ENCODE assay signal across 8 cellular contexts in genomic region chrX:48003758-48004457, GRCh38. TPM values are rescaled to one million over a fixed set of nuclear protein-coding genes. Genes with fewer than 3 reads are reported as not detected.
DNase-seq lines count a peak whose midpoint lies in the region; FAIRE-seq and TF ChIP-seq lines count a peak whose summit lies in the region.

TSS of gene ZNF182 (minus strand) at chrX:48003989. CDS start at chrX:48002609, 1,380 bp downstream.

- peaks cover 22% of the 10 kb centered on the region for H3K4me1 Mint-ChIP-seq in activated naive CD4-positive, alpha-beta T cell treated with anti-CD3 and anti-CD28 coated beads for 36 hours (ENCODE audit: low read depth)

- peak; percentile 73 for DNase-seq in GF-D8 (lab: John Stamatoyannopoulos, UW)
- DNase-seq in MV-4-11 (lab: John Stamatoyannopoulos, UW) = peak; percentile 92
- DNase-seq in SJSA1 (ENCODE audit: low read depth in 1 of 2, low spot score in 2 of 2) = peak; percentile 84 to 92
- peak; percentile 93 for DNase-seq in activated naive CD4-positive, alpha-beta T cell treated with anti-CD3 and anti-CD28 coated beads for 36 hours
- DNase-seq in frontal cortex (ENCODE audit: low spot score in 2 of 2) = peak; percentile 66 to 77

- H3K27me3 ChIP-seq in SJSA1 (replicated peaks) (no peaks in the 10 kb centered on the region), neutrophil (no peaks in the 10 kb centered on the region), subcutaneous abdominal adipose tissue (ENCODE audit: control insufficient read depth in 5 of 5, insufficient read depth in 4 of 5, low read length in 5 of 5) (no peaks in the 10 kb centered on the region)

- intact Hi-C loops in activated naive CD4-positive, alpha-beta T cell treated with anti-CD3 and anti-CD28 coated beads for 36 hours (cut with micrococcal nuclease) = no loop called here

- H3K4me1 ChIP-seq in HEK293 (ENCODE audit: control insufficient read depth, insufficient read depth, low read length) = no peaks in the 10 kb centered on the region
- H3K4me1 ChIP-seq in SJSA1 (replicated peaks) = 0 out of 2 replicates have a peak, but pooled peaks cover 2% of the 10 kb centered on the region
- H3K4me1 ChIP-seq in neutrophil (ENCODE audit: control insufficient read depth in 1 of 2, insufficient read depth in 1 of 2, low read depth in 1 of 2, low read length in 1 of 2) = peaks cover 14 to 15% of the 10 kb centered on the region in 2 experiments
- peaks cover 0 to 13% (median 10%) of the 10 kb centered on the region in 5 donors for H3K4me1 ChIP-seq in subcutaneous abdominal adipose tissue (ENCODE audit: control insufficient read depth in 5 of 5, insufficient read depth in 5 of 5, low read length in 5 of 5)

- CTCF ChIA-PET in HEK293 (lab: Yijun Ruan, JAX) = no interaction called here
- CTCF ChIA-PET in activated naive CD4-positive, alpha-beta T cell treated with anti-CD3 and anti-CD28 coated beads for 36 hours (lab: Charles Lee) = no interaction called here

- H3K27me3 Mint-ChIP-seq in activated naive CD4-positive, alpha-beta T cell treated with anti-CD3 and anti-CD28 coated beads for 36 hours (ENCODE audit: low read depth) = no peaks in the 10 kb centered on the region

- peak within 1 kb of the TSS in 4 of 5 donors; percentile 77 to 84 (median 80) for H3K9ac ChIP-seq in subcutaneous abdominal adipose tissue (ENCODE audit: low read length in 5 of 5)

- no peaks in the 10 kb centered on the region for H3K9me3 Mint-ChIP-seq in activated naive CD4-positive, alpha-beta T cell treated with anti-CD3 and anti-CD28 coated beads for 36 hours

- no peak for FAIRE-seq in frontal cortex (lab: Jason Lieb, UNC)

- H3K9me3 ChIP-seq in HEK293 (ENCODE audit: control insufficient read depth, insufficient read depth, low read depth, low read length) (no peaks in the 10 kb centered on the region), SJSA1 (replicated peaks) (no peaks in the 10 kb centered on the region), neutrophil (no peaks in the 10 kb centered on the region), subcutaneous abdominal adipose tissue (ENCODE audit: control insufficient read depth in 5 of 5, low read length in 5 of 5) (peaks cover 0 to 5% (median 0%) of the 10 kb centered on the region in 5 donors)

- H3K4me3 ChIP-seq in HEK293 (ENCODE audit: low read depth, low read length) (peak within 1 kb of the TSS; percentile 82), SJSA1 (peak within 1 kb of the TSS; percentile 62), neutrophil (ENCODE audit: low read depth in 1 of 2, low read length in 1 of 2) (peak within 1 kb of the TSS; percentile 67), subcutaneous abdominal adipose tissue (ENCODE audit: low read depth in 1 of 5, low read length in 5 of 5) (peak within 1 kb of the TSS; percentile 69 to 86 (median 76))

- peak within 1 kb of the TSS; percentile 99 for H3K27ac Mint-ChIP-seq in activated naive CD4-positive, alpha-beta T cell treated with anti-CD3 and anti-CD28 coated beads for 36 hours

- POLR2A ChIA-PET in HEK293 (lab: Yijun Ruan, JAX) = no interaction called here

- peak within 1 kb of the TSS; percentile 99 for H3K4me3 Mint-ChIP-seq in activated naive CD4-positive, alpha-beta T cell treated with anti-CD3 and anti-CD28 coated beads for 36 hours

- H3K27ac ChIP-seq in HEK293 (ENCODE audit: extremely low read depth, low read depth, low read length) (peak within 1 kb of the TSS; percentile 29; the same call in 1 of the 2 replicates), SJSA1 (peak within 1 kb of the TSS; percentile 90), neutrophil (peak within 1 kb of the TSS; percentile 90), subcutaneous abdominal adipose tissue (ENCODE audit: low read depth, low read length) (peak within 1 kb of the TSS; percentile 74)

- TF ChIP-seq CTCF in HEK293 (tag by site-specific recombination; IDR thresholded peaks at IDR 0.05) (no peak), neutrophil (IDR thresholded peaks at IDR 0.05) (peak; percentile 13)

- peaks cover 0 to 15% of the 10 kb centered on the region in 2 experiments; a peak in 2 of 3 replicates for H3K36me3 ChIP-seq in HEK293 (ENCODE audit: control insufficient read depth in 2 of 2, insufficient read depth in 1 of 2, low read length in 2 of 2)
- peaks cover 10% of the 10 kb centered on the region; the same call in 1 of the 2 replicates for H3K36me3 ChIP-seq in SJSA1
- H3K36me3 ChIP-seq in neutrophil = no peaks in the 10 kb centered on the region
- peaks cover 0 to 2% (median 0%) of the 10 kb centered on the region in 5 donors for H3K36me3 ChIP-seq in subcutaneous abdominal adipose tissue (ENCODE audit: control insufficient read depth in 5 of 5, insufficient read depth in 5 of 5, low read length in 5 of 5)

- peaks cover 20% of the 10 kb centered on the region for H3K36me3 Mint-ChIP-seq in activated naive CD4-positive, alpha-beta T cell treated with anti-CD3 and anti-CD28 coated beads for 36 hours (ENCODE audit: low read depth)

TF ChIP-seq in HEK293, 187 proteins besides CTCF, POLR2A, EP300 and RAD21 (continues in another document):
- peak; percentile 79 for TF ChIP-seq ZBTB21 (tag by site-specific recombination; IDR thresholded peaks at IDR 0.05)
- TF ChIP-seq ZNF596 (tag by site-specific recombination; IDR thresholded peaks at IDR 0.05) = no peak
- TF ChIP-seq SP3 (tag by site-specific recombination; IDR thresholded peaks at IDR 0.05) = peak; percentile 56; the same call in 1 of the 2 replicates
- peak; percentile 54; the same call in 1 of the 2 replicates for TF ChIP-seq ZNF501 (tag by site-specific recombination; IDR thresholded peaks at IDR 0.05)
- peak; percentile 99 for TF ChIP-seq ZXDB (tag by site-specific recombination; IDR thresholded peaks at IDR 0.05)
- peak; percentile 26; the same call in 1 of the 2 replicates for TF ChIP-seq GLIS1 (tag by site-specific recombination; IDR thresholded peaks at IDR 0.05)
- TF ChIP-seq GLIS2 (tag by site-specific recombination; IDR thresholded peaks at IDR 0.05) = peak; percentile 65
- TF ChIP-seq, protein P1, sequence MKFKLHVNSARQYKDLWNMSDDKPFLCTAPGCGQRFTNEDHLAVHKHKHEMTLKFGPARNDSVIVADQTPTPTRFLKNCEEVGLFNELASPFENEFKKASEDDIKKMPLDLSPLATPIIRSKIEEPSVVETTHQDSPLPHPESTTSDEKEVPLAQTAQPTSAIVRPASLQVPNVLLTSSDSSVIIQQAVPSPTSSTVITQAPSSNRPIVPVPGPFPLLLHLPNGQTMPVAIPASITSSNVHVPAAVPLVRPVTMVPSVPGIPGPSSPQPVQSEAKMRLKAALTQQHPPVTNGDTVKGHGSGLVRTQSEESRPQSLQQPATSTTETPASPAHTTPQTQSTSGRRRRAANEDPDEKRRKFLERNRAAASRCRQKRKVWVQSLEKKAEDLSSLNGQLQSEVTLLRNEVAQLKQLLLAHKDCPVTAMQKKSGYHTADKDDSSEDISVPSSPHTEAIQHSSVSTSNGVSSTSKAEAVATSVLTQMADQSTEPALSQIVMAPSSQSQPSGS (tag by site-specific recombination; IDR thresholded peaks at IDR 0.05; ENCODE audit: low read depth) = peak; percentile 99
- TF ChIP-seq PATZ1 (tag by site-specific recombination; IDR thresholded peaks at IDR 0.05) = peak; percentile 78
- peak; percentile 92 for TF ChIP-seq ZBTB17 (tag by site-specific recombination; IDR thresholded peaks at IDR 0.05)
- TF ChIP-seq OVOL3 (tag by site-specific recombination; IDR thresholded peaks at IDR 0.05) = peak; percentile 95
- no peak for TF ChIP-seq ZNF37A (tag by site-specific recombination; IDR thresholded peaks at IDR 0.05)
- TF ChIP-seq ZNF366 (tag by site-specific recombination; conservative IDR thresholded peaks at IDR 0.05) = peak; percentile 23; the same call in 1 of the 2 replicates
- no peak for TF ChIP-seq ZNF394 (tag by site-specific recombination; IDR thresholded peaks at IDR 0.05; ENCODE audit: borderline replicate concordance)
- TF ChIP-seq ZNF692 (tag by site-specific recombination; IDR thresholded peaks at IDR 0.05) = peak; percentile 33; the same call in 1 of the 2 replicates
- TF ChIP-seq ZNF133 (tag by site-specific recombination; IDR thresholded peaks at IDR 0.05) = peak; percentile 53; the same call in 1 of the 2 replicates
- no peak for TF ChIP-seq ZNF2 (tag by site-specific recombination; IDR thresholded peaks at IDR 0.05)
- TF ChIP-seq ZFP69B (tag by site-specific recombination; IDR thresholded peaks at IDR 0.05) = 0 out of 2 replicates have a peak, but pooled peaks have one; percentile 17
- TF ChIP-seq ZNF16 (tag by site-specific recombination; IDR thresholded peaks at IDR 0.05; ENCODE audit: low read depth) = no peak

RNA-seq across cellular contexts. Expression of gene ZNF182, which starts in this region (rescaled TPM):
- 3.4 and 3.9 TPM in 2 replicates for total RNA-seq in SJSA1 (2014; rRNA removed; shearing (Covaris generic))
- 1 to 10 TPM; 8.2 to 9.3 TPM for total RNA-seq in activated naive CD4-positive, alpha-beta T cell treated with anti-CD3 and anti-CD28 coated beads for 36 hours
- total RNA-seq in frontal cortex = 7.3 TPM

Comparison
In these comparisons a context has a peak if more than half of its experiments do, and no peak if none do; other contexts are left out.
1. Peak in every context shown above with its lines: DNase-seq, H3K4me3 ChIP-seq and H3K27ac ChIP-seq.
2. H3K27ac ChIP-seq: peak in every context shown above with its lines; median percentile 90 in SJSA1; 90 in neutrophil; 74 in subcutaneous abdominal adipose tissue; 29 in HEK293.